23 cellular contexts compared by ENCODE assay signal in genomic region chr11:91641153-91641552, GRCh38.
A peak's percentile ranks its signal among the peaks of the same experiment; 100 is the strongest.
DNase-seq lines count a peak whose midpoint lies in the region; ATAC-seq, FAIRE-seq and TF ChIP-seq lines count a peak whose summit lies in the region.
"Had no signal": no experiment of that assay in that cellular context is flagged by ENCODE, and none has a peak within 500 bp of the region (broad histone marks: within the 10 kb centered on the region; RNA-seq: fewer than 3 reads in every experiment).

No MANE protein-coding gene starts in this region.

- DNase-seq in bronchial epithelial cell (ENCODE audit: low read depth), result no peak
- DNase-seq in activated CD4-positive, alpha-beta T cell treated with anti-CD3 and anti-CD28 coated beads, Interleukin-2, amount 50 U/mL, for 4 hours, result no peak
- DNase-seq in T1000 (lab: John Stamatoyannopoulos, UW), result no peak
- no peak for DNase-seq in RWPE1 (ENCODE audit: low spot score)
- DNase-seq: ACHN; BE2C; C1 segment of cervical spinal cord; CD4-positive, CD25-positive, alpha-beta regulatory T cell; CD8-positive, alpha-beta memory T cell; COR-L47; GOT3; H7; HFFc6; Kasumi-1; KG1 had no signal

- POLR2A ChIA-PET in RWPE1 (lab: Yijun Ruan, JAX; ENCODE audit: low non-redundant PET), result no interaction called here

- no peak overlapping the region for H3K4me3 ChIP-seq in bronchial epithelial cell (ENCODE audit: low read depth, low read length)

- H3K27me3 ChIP-seq in bronchial epithelial cell (ENCODE audit: control insufficient read depth, insufficient read depth, low read length), result no peaks in the 10 kb centered on the region
- H3K27me3 ChIP-seq: BE2C had no signal

- no peak for TF ChIP-seq CTCF in bronchial epithelial cell (IDR thresholded peaks at IDR 0.05; ENCODE audit: insufficient read depth, low read length, severe bottlenecking)
- TF ChIP-seq CTCF in RWPE1 (conservative IDR thresholded peaks at IDR 0.05; ENCODE audit: low read depth), result no peak

- no peaks in the 10 kb centered on the region for H3K36me3 ChIP-seq in bronchial epithelial cell (ENCODE audit: control insufficient read depth, insufficient read depth, low read length)
- H3K36me3 ChIP-seq: BE2C had no signal

- H3K27ac ChIP-seq in RWPE1, result no peak overlapping the region

- FAIRE-seq in bronchial epithelial cell (lab: Jason Lieb, UNC), result peak; percentile 23
- FAIRE-seq: A204.1, G401.6, GM18507 had no signal

- CTCF ChIA-PET in RWPE1 (lab: Yijun Ruan, JAX), result no interaction called here

- ATAC-seq in GM18502 (IDR thresholded peaks at IDR 0.05; ENCODE audit: poor library complexity, unreplicated experiment) (peak; percentile 52), GM21786 (IDR thresholded peaks at IDR 0.05; ENCODE audit: unreplicated experiment) (peak; percentile 76), HG03432 (IDR thresholded peaks at IDR 0.05; ENCODE audit: unreplicated experiment) (peak; percentile 73), GM18873 (IDR thresholded peaks at IDR 0.05; ENCODE audit: low FRiP score, unreplicated experiment) (no peak)
- ATAC-seq: HCT116 had no signal
